In the genomic region with DNA sequence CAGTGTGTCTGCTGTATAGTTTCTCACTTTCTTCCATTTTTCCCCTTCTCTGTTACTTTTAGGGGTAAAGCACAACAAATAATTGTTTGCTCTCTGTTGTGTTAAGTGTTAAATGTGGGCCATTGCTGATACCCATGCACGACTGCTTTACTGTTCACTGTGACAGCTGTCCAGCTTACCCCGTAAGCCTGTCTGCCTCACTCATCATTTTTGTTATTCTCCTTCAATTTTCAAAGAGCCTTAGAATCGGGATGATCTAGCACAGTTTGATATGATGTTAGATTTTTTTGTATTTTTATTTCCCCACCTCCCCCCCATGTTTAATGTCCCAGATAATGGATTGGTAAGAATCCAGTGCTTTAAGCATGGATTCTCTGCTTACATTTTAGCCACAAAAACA, we compare ENCODE assay signal across 22 cellular contexts. TPM values are rescaled to one million over a fixed set of nuclear protein-coding genes. Genes with fewer than 3 reads are reported as not detected.
A peak's percentile ranks its signal among the peaks of the same experiment; 100 is the strongest.
DNase-seq lines count a peak whose midpoint lies in the region; ATAC-seq and TF ChIP-seq lines count a peak whose summit lies in the region.
"Had no signal": no experiment of that assay in that cellular context is flagged by ENCODE, and none has a peak within 500 bp of the region (broad histone marks: within the 10 kb centered on the region; RNA-seq: fewer than 3 reads in every experiment).

No MANE protein-coding gene starts in this region.

- H3K27ac ChIP-seq in OCI-LY3 (ENCODE audit: low read length) (no peak overlapping the region), psoas muscle (peak overlapping the region; percentile 57)
- H3K27ac ChIP-seq: pancreas had no signal

- WGBS in psoas muscle, 3 donors = 10 to 40% (median 17%) methylated on average over 3 of the region's 3 CpGs

- H3K9ac ChIP-seq in OCI-LY3 (ENCODE audit: low read length) = no peak overlapping the region

- no peak for TF ChIP-seq CTCF in OCI-LY3 (IDR thresholded peaks at IDR 0.05; ENCODE audit: low read depth, low read length)
- TF ChIP-seq CTCF in fibroblast of villous mesenchyme (IDR thresholded peaks at IDR 0.05; ENCODE audit: insufficient read depth, low read depth, low read length) = no peak
- TF ChIP-seq CTCF in psoas muscle (IDR thresholded peaks at IDR 0.05) = no peak

- H2AFZ ChIP-seq in OCI-LY3 (ENCODE audit: low read depth, low read length) = peak overlapping the region; percentile 29; the same call in 1 of the 2 replicates

- no peaks in the 10 kb centered on the region for H3K36me3 ChIP-seq in OCI-LY3 (replicated peaks; ENCODE audit: low read depth, low read length)
- no peaks in the 10 kb centered on the region for H3K36me3 ChIP-seq in psoas muscle (ENCODE audit: insufficient read depth in 1 of 2, low read depth in 1 of 2)
- H3K36me3 ChIP-seq: pancreas, spleen had no signal

- H3K4me2 ChIP-seq in OCI-LY3 (ENCODE audit: low read length) = peak overlapping the region; percentile 70

- H3K9me3 ChIP-seq in OCI-LY3 (ENCODE audit: insufficient read depth, low read length) (no peaks in the 10 kb centered on the region), psoas muscle (no peaks in the 10 kb centered on the region)
- H3K9me3 ChIP-seq: Caco-2, pancreas, spleen had no signal

- H3K4me3 ChIP-seq in OCI-LY3 (ENCODE audit: low read length) (peak overlapping the region; percentile 54), fibroblast of villous mesenchyme (ENCODE audit: low read depth, low read length) (peak overlapping the region; percentile 43), psoas muscle (peak overlapping the region; percentile 54)
- H3K4me3 ChIP-seq: K562, pancreas, spleen had no signal

- intact Hi-C loops in psoas muscle (cut with DNase I) = loop anchor here in 1 of 2 donors (10.0 kb wide), 1 partner anchor 55 kb away; no protein-coding TSS in a partner anchor

- H3K27me3 ChIP-seq in OCI-LY3 (ENCODE audit: low read depth, low read length) (no peaks in the 10 kb centered on the region), psoas muscle (ENCODE audit: insufficient read depth in 3 of 3, low read length in 2 of 3) (no peaks in the 10 kb centered on the region)
- H3K27me3 ChIP-seq: pancreas, spleen had no signal

- DNase-seq in Ammon's horn (ENCODE audit: low spot score) (peak; percentile 1), fibroblast of villous mesenchyme (ENCODE audit: low read depth) (no peak), psoas muscle (no peak), DMS153 treated with DMSO at 0.1 percent for 48 hours (lab: John Stamatoyannopoulos, UW; ENCODE audit: unreplicated experiment) (no peak), SW480 (ENCODE audit: low spot score) (no peak), NCI-H1105 treated with DMSO at 0.1 percent for 48 hours (lab: John Stamatoyannopoulos, UW) (no peak)
- DNase-seq: activated CD4-positive, alpha-beta T cell treated with anti-CD3 and anti-CD28 coated beads, Interleukin-2, amount 50 U/mL, for 48 hours; activated T-cell treated with anti-CD3 and anti-CD28 coated beads, Interleukin-2, amount 50 U/mL, for 72 hours; Caco-2; central memory CD4-positive, alpha-beta T cell; immature natural killer cell; midbrain; NCI-H1436; NCI-H226; NK-92 treated with Interleukin-12 subunit alpha and Interleukin-12 subunit beta, amount 100 ng/mL, for 24 hours; pancreas; SHP77 treated with DMSO at 0.1 percent for 48 hours; spleen; stimulated activated naive CD4-positive, alpha-beta T cell treated with Interleukin-2 at 50 U/mL for 16 hours had no signal

- H3K4me1 ChIP-seq in OCI-LY3 (ENCODE audit: low read length) (peaks cover 28% of the 10 kb centered on the region), psoas muscle (peaks cover 48% of the 10 kb centered on the region)
- H3K4me1 ChIP-seq: Caco-2, spleen had no signal

- no peaks in the 10 kb centered on the region for H4K20me1 ChIP-seq in OCI-LY3 (ENCODE audit: insufficient read depth, low read length)

- peak in 3 of 4 donors; percentile 34 to 49 (median 34) for ATAC-seq in psoas muscle
- no peak for ATAC-seq in HG02852 (IDR thresholded peaks at IDR 0.05; ENCODE audit: unreplicated experiment)
- ATAC-seq: activated T-cell treated with anti-CD3 and anti-CD28 coated beads, Interleukin-2, amount 50 U/mL, for 72 hours; K562; pancreas had no signal

- no peaks in the 10 kb centered on the region for H3K79me2 ChIP-seq in OCI-LY3 (ENCODE audit: low read length)

RNA-seq across cellular contexts. Expression of gene MLIP, which starts 41.2 kb away (rescaled TPM):
- total RNA-seq in fibroblast of villous mesenchyme (not detected in 2 replicates), psoas muscle (100 to 1,000 TPM; 140 to 365 (median 171) TPM)
- polyA plus RNA-seq in psoas muscle = 100 to 1,000 TPM in 2 of 3 donors, 10 to 100 TPM in 1; 51.5 to 163 (median 119) TPM
- total RNA-seq: activated T-cell treated with anti-CD3 and anti-CD28 coated beads, Interleukin-2, amount 50 U/mL, for 72 hours; K562 had no signal
- polyA plus RNA-seq: immature natural killer cell, K562 had no signal

Comparison
In these comparisons a context has a peak if more than half of its experiments do, and no peak if none do; other contexts are left out.
1. RNA of gene MLIP, which starts 41.2 kb away (total RNA-seq): 140 to 365 TPM in psoas muscle; not detected in fibroblast of villous mesenchyme; every median in the first group is over 100 times any median in the second.
2. Peak in every context shown above with its lines, with median percentiles within 50 percentile points of each other: H3K4me3 ChIP-seq.